In the genomic region with DNA sequence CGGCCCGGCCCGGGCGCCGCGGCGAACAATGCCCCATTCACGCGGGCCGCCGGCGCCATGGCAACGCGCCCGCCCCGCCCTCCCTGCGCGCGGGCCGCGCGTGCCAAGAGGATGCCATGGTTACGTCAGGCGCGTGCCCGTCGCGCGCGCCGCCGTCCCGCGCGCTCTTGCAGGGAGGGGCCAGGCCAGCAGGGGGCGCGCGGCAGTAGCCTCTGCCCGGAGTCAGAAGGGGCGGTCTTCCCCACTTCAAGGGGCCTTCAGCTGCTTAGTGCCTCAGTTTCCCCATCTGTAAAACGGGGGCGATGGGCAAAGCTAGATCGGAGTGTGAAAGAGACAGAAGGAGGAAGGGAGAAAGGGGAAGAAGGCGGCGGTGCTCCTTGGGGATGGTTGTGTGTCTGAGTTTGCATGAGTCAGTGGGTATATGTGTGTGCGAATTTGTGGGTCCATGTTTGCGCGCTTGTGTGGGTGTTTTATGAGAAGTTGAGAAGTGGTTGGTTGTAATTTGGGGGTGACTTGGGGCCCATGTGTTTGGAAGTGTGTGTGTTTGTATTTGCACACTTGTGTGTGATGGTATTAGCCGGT, we compare ENCODE assay signal across 8 cellular contexts. TPM values are rescaled to one million over a fixed set of nuclear protein-coding genes. Genes with fewer than 3 reads are reported as not detected.
A peak's percentile ranks its signal among the peaks of the same experiment; 100 is the strongest.
DNase-seq lines count a peak whose midpoint lies in the region; ATAC-seq and TF ChIP-seq lines count a peak whose summit lies in the region.

No MANE protein-coding gene starts in this region.

- H3K4me1 ChIP-seq in BLaER1 treated with 17β-estradiol and CSF1 and Interleukin-3, amounts not matched to agents 10 nM and 100 nM = peaks cover 26 to 71% (median 63%) of the 10 kb centered on the region in 10 experiments
- no peaks in the 10 kb centered on the region for H3K4me1 ChIP-seq in H9 (ENCODE audit: insufficient read depth, low read length)

- ATAC-seq in memory B cell (ENCODE audit: low read depth) (peak; percentile 75), GM19455 (IDR thresholded peaks at IDR 0.05; ENCODE audit: unreplicated experiment) (no peak)

- H4K8ac ChIP-seq in H9 (replicated peaks; ENCODE audit: insufficient read length, low read depth, low read length) = no peak overlapping the region

- no peak overlapping the region for H3T11ph ChIP-seq in H9 (ENCODE audit: low read length)

- H2BK15ac ChIP-seq in H9 (ENCODE audit: low read depth, low read length) = no peak overlapping the region

- no peaks in the 10 kb centered on the region for H3K79me1 ChIP-seq in H9 (ENCODE audit: insufficient read depth, low read depth, low read length, poor library complexity, severe bottlenecking)

- H2AFZ ChIP-seq in H9 (ENCODE audit: low read length) = no peak overlapping the region

- CTCF ChIA-PET in activated CD4-positive, alpha-beta memory T cell treated with anti-CD3 and anti-CD28 coated beads for 36 hours (lab: Charles Lee) = interaction anchor here (0.6 to 12.8 kb wide), 9 partner anchors 10 to 1940 kb away, joined by 3 to 268 read pairs (median 5); no protein-coding TSS in a partner anchor

- peak overlapping the region; percentile 34 to 71 (median 62); a peak in 20 of 22 replicates for H3K9ac ChIP-seq in BLaER1 treated with 17β-estradiol and CSF1 and Interleukin-3, amounts not matched to agents 10 nM and 100 nM
- H3K9ac ChIP-seq in H9 (ENCODE audit: extremely low read depth, insufficient read length, low read length) = no peak overlapping the region

- no peaks in the 10 kb centered on the region for H3K36me3 Mint-ChIP-seq in H9 (ENCODE audit: insufficient read depth in 1 of 3, low read depth in 3 of 3)
- H3K36me3 Mint-ChIP-seq in activated CD4-positive, alpha-beta memory T cell treated with anti-CD3 and anti-CD28 coated beads for 36 hours = no peaks in the 10 kb centered on the region
- H3K36me3 Mint-ChIP-seq in memory B cell = no peaks in the 10 kb centered on the region

- no peaks in the 10 kb centered on the region for H3K23me2 ChIP-seq in H9 (ENCODE audit: insufficient read length, low read depth, low read length, poor library complexity, severe bottlenecking)

- no peak overlapping the region for H2BK5ac ChIP-seq in H9 (ENCODE audit: insufficient read length, low read length)

- H3K27ac Mint-ChIP-seq in H9 = no peak overlapping the region
- H3K27ac Mint-ChIP-seq in activated CD4-positive, alpha-beta memory T cell treated with anti-CD3 and anti-CD28 coated beads for 36 hours = no peak overlapping the region
- no peak overlapping the region for H3K27ac Mint-ChIP-seq in memory B cell

- H3K9me3 ChIP-seq in BLaER1 treated with 17β-estradiol and CSF1 and Interleukin-3, amounts not matched to agents 10 nM and 100 nM (replicated peaks in 1 of 11) = no peaks in the 10 kb centered on the region
- H3K9me3 ChIP-seq in H9 (ENCODE audit: control insufficient read depth, low read depth, low read length) = no peaks in the 10 kb centered on the region

- intact Hi-C loops in activated CD4-positive, alpha-beta memory T cell treated with anti-CD3 and anti-CD28 coated beads for 36 hours (cut with micrococcal nuclease) = loop anchor here (1.0 to 5.0 kb wide), 2 partner anchors 49 to 78 kb away; no protein-coding TSS in a partner anchor

- peak; percentile 92 for TF ChIP-seq CTCF in H9 (conservative IDR thresholded peaks at IDR 0.05)

- no peak overlapping the region for H4K91ac ChIP-seq in H9 (ENCODE audit: insufficient read length, low read depth, low read length)

- H3K4me2 ChIP-seq in BLaER1 treated with 17β-estradiol and CSF1 and Interleukin-3, amounts not matched to agents 10 nM and 100 nM = peak overlapping the region; percentile 65 to 95 (median 84)
- peak overlapping the region; percentile 28 for H3K4me2 ChIP-seq in H9 (ENCODE audit: insufficient read depth, insufficient read length, low read length)

- peaks cover 10% of the 10 kb centered on the region for H3K27me3 Mint-ChIP-seq in H9 (ENCODE audit: low read depth)
- no peaks in the 10 kb centered on the region for H3K27me3 Mint-ChIP-seq in activated CD4-positive, alpha-beta memory T cell treated with anti-CD3 and anti-CD28 coated beads for 36 hours
- H3K27me3 Mint-ChIP-seq in memory B cell = peaks cover 2% of the 10 kb centered on the region

- no peak overlapping the region for H2AK5ac ChIP-seq in H9 (ENCODE audit: insufficient read length, low read length)

- peak overlapping the region; percentile 42 to 67 (median 58) for H3K4me3 ChIP-seq in BLaER1 treated with 17β-estradiol and CSF1 and Interleukin-3, amounts not matched to agents 10 nM and 100 nM

- peak overlapping the region in 6 of 11 experiments; percentile 40 to 51 (median 46); a peak in 4 of 22 replicates for H3K27ac ChIP-seq in BLaER1 treated with 17β-estradiol and CSF1 and Interleukin-3, amounts not matched to agents 10 nM and 100 nM
- H3K27ac ChIP-seq in H9 (ENCODE audit: insufficient read length, low read depth, low read length) = no peak overlapping the region

- H3K23ac ChIP-seq in H9 (ENCODE audit: insufficient read length, low read depth, low read length) = no peak overlapping the region

- H3K56ac ChIP-seq in H9 (ENCODE audit: insufficient read length, low read depth, low read length) = no peak overlapping the region

- no peak overlapping the region for H3K4me3 Mint-ChIP-seq in H9
- no peak overlapping the region for H3K4me3 Mint-ChIP-seq in activated CD4-positive, alpha-beta memory T cell treated with anti-CD3 and anti-CD28 coated beads for 36 hours
- H3K4me3 Mint-ChIP-seq in memory B cell = no peak overlapping the region

- H3K18ac ChIP-seq in H9 (ENCODE audit: insufficient read length, low read depth, low read length) = no peak overlapping the region

- H4K20me1 ChIP-seq in BLaER1 treated with 17β-estradiol and CSF1 and Interleukin-3, amounts not matched to agents 10 nM and 100 nM = peaks cover 0 to 16% (median 0%) of the 10 kb centered on the region in 11 experiments; a peak in 1 of 22 replicates
- no peaks in the 10 kb centered on the region for H4K20me1 ChIP-seq in H9 (ENCODE audit: control insufficient read depth, insufficient read depth, insufficient read length)

- H3K9me3 Mint-ChIP-seq in H9 = no peaks in the 10 kb centered on the region; a peak in 1 of 5 replicates
- H3K9me3 Mint-ChIP-seq in activated CD4-positive, alpha-beta memory T cell treated with anti-CD3 and anti-CD28 coated beads for 36 hours = no peaks in the 10 kb centered on the region
- H3K9me3 Mint-ChIP-seq in memory B cell = no peaks in the 10 kb centered on the region

- H3K36me3 ChIP-seq in BLaER1 treated with 17β-estradiol and CSF1 and Interleukin-3, amounts not matched to agents 10 nM and 100 nM = no peaks in the 10 kb centered on the region

- H3K14ac ChIP-seq in H9 (ENCODE audit: insufficient read depth, low read length) = no peak overlapping the region

- peak; percentile 78 for DNase-seq in H9
- peak; percentile 92 for DNase-seq in NCI-H69 (lab: John Stamatoyannopoulos, UW)
- DNase-seq in activated CD4-positive, alpha-beta memory T cell treated with anti-CD3 and anti-CD28 coated beads for 36 hours = peak; percentile 88
- DNase-seq in effector CD4-positive, alpha-beta T cell = peak; percentile 69
- peak; percentile 90 to 98 for DNase-seq in memory B cell (ENCODE audit: low spot score in 2 of 2)
- DNase-seq in stimulated activated CD8-positive, alpha-beta memory T cell treated with anti-CD3 and anti-CD28 coated beads, Interleukin-12 subunit alpha, Interleukin-12 subunit beta, amount 100 ng/mL, for 1 hour (ENCODE audit: low read depth) = peak; percentile 65

- H3K4me1 Mint-ChIP-seq in H9 (peaks cover 6 to 9% of the 10 kb centered on the region in 2 experiments), memory B cell (peaks cover 19% of the 10 kb centered on the region)
- H3K4me1 Mint-ChIP-seq in activated CD4-positive, alpha-beta memory T cell treated with anti-CD3 and anti-CD28 coated beads for 36 hours (ENCODE audit: low read depth) = no peaks in the 10 kb centered on the region

- H3K27me3 ChIP-seq in BLaER1 treated with 17β-estradiol and CSF1 and Interleukin-3, amounts not matched to agents 10 nM and 100 nM = 0 out of 22 replicates have a peak, but pooled peaks cover 0 to 4% (median 0%) of the 10 kb centered on the region in 11 experiments
- peaks cover 4% of the 10 kb centered on the region; the same call in 1 of the 2 replicates for H3K27me3 ChIP-seq in H9 (ENCODE audit: insufficient read depth, low read length)

- H3K4ac ChIP-seq in H9 (ENCODE audit: low read depth, low read length) = no peak overlapping the region

- H2BK12ac ChIP-seq in H9 (ENCODE audit: insufficient read length, low read depth, low read length) = no peak overlapping the region

- POLR2A ChIA-PET in activated CD4-positive, alpha-beta memory T cell treated with anti-CD3 and anti-CD28 coated beads for 36 hours (lab: Charles Lee) = no interaction called here

- WGBS in H9 (ENCODE audit: extremely low coverage, insufficient read length, low lambda C conversion rate) = 100% methylated on average over 3 of the region's 49 CpGs

- no peak overlapping the region for H2BK20ac ChIP-seq in H9 (ENCODE audit: low read depth, low read length, poor library complexity, severe bottlenecking)

- no peaks in the 10 kb centered on the region for H3K79me2 ChIP-seq in H9 (ENCODE audit: insufficient read depth, low read length)

- no peak overlapping the region for H2BK120ac ChIP-seq in H9 (ENCODE audit: low read depth, low read length, poor library complexity, severe bottlenecking)

- no peak overlapping the region for H4K5ac ChIP-seq in H9 (ENCODE audit: insufficient read length, low read depth, low read length)

RNA-seq across cellular contexts. Expression of gene NFIX, which starts 11.6 kb away (rescaled TPM):
- 0.20 and 0.31 TPM in 2 replicates for total RNA-seq in H9 (2021)
- total RNA-seq in activated CD4-positive, alpha-beta memory T cell treated with anti-CD3 and anti-CD28 coated beads for 36 hours = 1 to 10 TPM; 1.6 to 2.0 TPM

RNA-seq across cellular contexts. Expression of gene DAND5, which starts 14.3 kb away (rescaled TPM):
- 0.11 and 0.13 TPM in 2 replicates for total RNA-seq in H9 (2021)
- under 1 TPM in 1 of 2 experiments, not detected in 1; 0.12 TPM for total RNA-seq in activated CD4-positive, alpha-beta memory T cell treated with anti-CD3 and anti-CD28 coated beads for 36 hours

RNA-seq across cellular contexts. Expression of gene GADD45GIP1, which starts 26.6 kb away (rescaled TPM):
- total RNA-seq in H9 (2021) = 44.5 and 45.6 TPM in 2 replicates
- 10 to 100 TPM; 31.2 to 32.6 TPM for total RNA-seq in activated CD4-positive, alpha-beta memory T cell treated with anti-CD3 and anti-CD28 coated beads for 36 hours

RNA-seq across cellular contexts. Expression of gene RAD23A, which starts 38.0 kb away (rescaled TPM):
- total RNA-seq in H9 (2021) = 62.2 and 67.0 TPM in 2 replicates
- 100 to 1,000 TPM; 190 to 194 TPM for total RNA-seq in activated CD4-positive, alpha-beta memory T cell treated with anti-CD3 and anti-CD28 coated beads for 36 hours

RNA-seq across cellular contexts. Expression of gene CALR, which starts 45.2 kb away (rescaled TPM):
- 887 and 938 TPM in 2 replicates for total RNA-seq in H9 (2021)
- total RNA-seq in activated CD4-positive, alpha-beta memory T cell treated with anti-CD3 and anti-CD28 coated beads for 36 hours = 100 to 1,000 TPM; 625 to 642 TPM
